ENCODE assay signal across 13 cellular contexts in the genomic region with DNA sequence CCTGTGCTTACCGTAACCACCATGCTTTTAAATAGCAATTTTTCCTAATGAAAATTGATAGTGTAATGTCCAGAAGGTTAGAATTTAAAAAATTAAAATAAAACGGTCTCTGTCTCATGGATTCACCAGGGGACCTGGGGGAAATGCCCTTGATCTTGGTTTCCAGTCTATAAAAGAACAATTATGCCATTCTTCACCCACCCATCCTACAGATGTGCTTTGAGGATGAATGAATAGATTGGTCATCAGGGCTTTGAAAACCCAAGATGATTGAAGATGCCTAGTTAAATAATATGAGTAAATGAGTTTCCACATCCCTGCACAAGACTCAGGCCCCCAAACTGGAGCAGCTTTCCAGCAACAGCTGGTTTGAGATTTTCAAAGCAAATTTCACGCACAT. TPM values are rescaled to one million over a fixed set of nuclear protein-coding genes. Genes with fewer than 3 reads are reported as not detected.
DNase-seq lines count a peak whose midpoint lies in the region; TF ChIP-seq lines count a peak whose summit lies in the region.
"Had no signal": no experiment of that assay in that cellular context is flagged by ENCODE, and none has a peak within 500 bp of the region (broad histone marks: within the 10 kb centered on the region; RNA-seq: fewer than 3 reads in every experiment).

No MANE protein-coding gene starts in this region.

- no peak overlapping the region for H2BK20ac ChIP-seq in H9 (ENCODE audit: low read depth, low read length, poor library complexity, severe bottlenecking)

- H3K18ac ChIP-seq in H9 (ENCODE audit: insufficient read length, low read depth, low read length) = no peak overlapping the region

- intact Hi-C loops in activated T-helper 1 cell treated with anti-CD3 and anti-CD28 coated beads, Interleukin-12 subunit alpha, Interleukin-12 subunit beta, Interleukin-2, Interleukin-4 antibody, amounts not matched to agents 30 ng/mL and 10 ng/mL and 1 ng/mL, durations not matched to agents 14 hours and 24 hours and 36 hours (cut with micrococcal nuclease) = no loop called here

- H3T11ph ChIP-seq in H9 (ENCODE audit: low read length) = no peak overlapping the region

- no peaks in the 10 kb centered on the region; a peak in 1 of 5 replicates for H3K9me3 Mint-ChIP-seq in H9
- H3K9me3 Mint-ChIP-seq in activated T-helper 1 cell treated with anti-CD3 and anti-CD28 coated beads, Interleukin-12 subunit alpha, Interleukin-12 subunit beta, Interleukin-2, Interleukin-4 antibody, amounts not matched to agents 30 ng/mL and 10 ng/mL and 1 ng/mL, durations not matched to agents 14 hours and 24 hours and 36 hours = no peaks in the 10 kb centered on the region
- H3K9me3 Mint-ChIP-seq: CD4-positive, alpha-beta memory T cell; HFFc6 had no signal

- in situ Hi-C loops in SK-MEL-5 (cut with HindIII; ENCODE audit: low pct_unique_long_range_greater_than_20kb, low sequenced_read_pairs) = no loop called here

- H3K4ac ChIP-seq in H9 (ENCODE audit: low read depth, low read length) = no peak overlapping the region

- no peaks in the 10 kb centered on the region for H3K79me1 ChIP-seq in H9 (ENCODE audit: insufficient read depth, low read depth, low read length, poor library complexity, severe bottlenecking)

- H3K23me2 ChIP-seq in H9 (ENCODE audit: insufficient read length, low read depth, low read length, poor library complexity, severe bottlenecking) = no peaks in the 10 kb centered on the region

- no peak overlapping the region for H3K9ac ChIP-seq in H9 (ENCODE audit: extremely low read depth, insufficient read length, low read length)

- H3K4me3 Mint-ChIP-seq in H9 = peak overlapping the region in 1 of 2 experiments; percentile 21; a peak in 1 of 5 replicates
- H3K4me3 Mint-ChIP-seq in activated T-helper 1 cell treated with anti-CD3 and anti-CD28 coated beads, Interleukin-12 subunit alpha, Interleukin-12 subunit beta, Interleukin-2, Interleukin-4 antibody, amounts not matched to agents 30 ng/mL and 10 ng/mL and 1 ng/mL, durations not matched to agents 14 hours and 24 hours and 36 hours = no peak overlapping the region
- H3K4me3 Mint-ChIP-seq: CD4-positive, alpha-beta memory T cell; HFFc6 had no signal

- no peaks in the 10 kb centered on the region for H3K27me3 Mint-ChIP-seq in H9 (ENCODE audit: low read depth)
- H3K27me3 Mint-ChIP-seq in activated T-helper 1 cell treated with anti-CD3 and anti-CD28 coated beads, Interleukin-12 subunit alpha, Interleukin-12 subunit beta, Interleukin-2, Interleukin-4 antibody, amounts not matched to agents 30 ng/mL and 10 ng/mL and 1 ng/mL, durations not matched to agents 14 hours and 24 hours and 36 hours (ENCODE audit: insufficient read depth) = no peaks in the 10 kb centered on the region

- no peak overlapping the region for H2BK120ac ChIP-seq in H9 (ENCODE audit: low read depth, low read length, poor library complexity, severe bottlenecking)

- H2BK5ac ChIP-seq in H9 (ENCODE audit: insufficient read length, low read length) = no peak overlapping the region

- no peak overlapping the region for H2BK15ac ChIP-seq in H9 (ENCODE audit: low read depth, low read length)

- H3K9me3 ChIP-seq in H9 (ENCODE audit: control insufficient read depth, low read depth, low read length) = no peaks in the 10 kb centered on the region
- H3K9me3 ChIP-seq: Caco-2, HAP-1 had no signal

- H4K91ac ChIP-seq in H9 (ENCODE audit: insufficient read length, low read depth, low read length) = no peak overlapping the region

- no peak overlapping the region for H3K56ac ChIP-seq in H9 (ENCODE audit: insufficient read length, low read depth, low read length)

- no peak overlapping the region for H2AFZ ChIP-seq in H9 (ENCODE audit: low read length)

- no CpG with 5 or more reads among the region's 3 CpGs for WGBS in H9 (ENCODE audit: extremely low coverage, insufficient read length, low lambda C conversion rate)

- DNase-seq in H9 (no peak), SK-MEL-5 (ENCODE audit: low read depth, low spot score) (peak; percentile 62), foreskin melanocyte (peak; percentile 32), NCI-H748 treated with DMSO at 0.1 percent for 48 hours (lab: John Stamatoyannopoulos, UW) (no peak), medulla oblongata (ENCODE audit: extremely low spot score) (no peak)
- no peak for DNase-seq in activated T-helper 1 cell treated with anti-CD3 and anti-CD28 coated beads, Interleukin-12 subunit alpha, Interleukin-12 subunit beta, Interleukin-2, Interleukin-4 antibody, amounts not matched to agents 30 ng/mL and 10 ng/mL and 1 ng/mL, durations not matched to agents 14 hours and 24 hours and 36 hours (ENCODE audit: low spot score)
- DNase-seq: C1 segment of cervical spinal cord; Caco-2; CD4-positive, alpha-beta memory T cell; DMS153; DND-41; HFFc6 had no signal

- peaks cover 11% of the 10 kb centered on the region; the same call in 1 of the 2 replicates for H3K4me1 ChIP-seq in H9 (ENCODE audit: insufficient read depth, low read length)

- no peak overlapping the region for H4K5ac ChIP-seq in H9 (ENCODE audit: insufficient read length, low read depth, low read length)

- TF ChIP-seq CTCF in H9 (conservative IDR thresholded peaks at IDR 0.05) = no peak

- H4K20me1 ChIP-seq in H9 (ENCODE audit: control insufficient read depth, insufficient read depth, insufficient read length) = no peaks in the 10 kb centered on the region

- no peak overlapping the region for H3K4me2 ChIP-seq in H9 (ENCODE audit: insufficient read depth, insufficient read length, low read length)

- peaks cover 58 to 67% of the 10 kb centered on the region in 2 experiments for H3K4me1 Mint-ChIP-seq in H9
- peaks cover 9% of the 10 kb centered on the region for H3K4me1 Mint-ChIP-seq in activated T-helper 1 cell treated with anti-CD3 and anti-CD28 coated beads, Interleukin-12 subunit alpha, Interleukin-12 subunit beta, Interleukin-2, Interleukin-4 antibody, amounts not matched to agents 30 ng/mL and 10 ng/mL and 1 ng/mL, durations not matched to agents 14 hours and 24 hours and 36 hours (ENCODE audit: low read depth)

- H2BK12ac ChIP-seq in H9 (ENCODE audit: insufficient read length, low read depth, low read length) = no peak overlapping the region

- peak overlapping the region; percentile 79 to 92 (median 81); a peak in 4 of 7 replicates for H3K27ac Mint-ChIP-seq in H9
- no peak overlapping the region for H3K27ac Mint-ChIP-seq in activated T-helper 1 cell treated with anti-CD3 and anti-CD28 coated beads, Interleukin-12 subunit alpha, Interleukin-12 subunit beta, Interleukin-2, Interleukin-4 antibody, amounts not matched to agents 30 ng/mL and 10 ng/mL and 1 ng/mL, durations not matched to agents 14 hours and 24 hours and 36 hours
- H3K27ac Mint-ChIP-seq: HFFc6 had no signal

- no peak overlapping the region for H4K8ac ChIP-seq in H9 (replicated peaks; ENCODE audit: insufficient read length, low read depth, low read length)

- H3K27me3 ChIP-seq in H9 (ENCODE audit: insufficient read depth, low read length) = no peaks in the 10 kb centered on the region

- no peak overlapping the region for H3K23ac ChIP-seq in H9 (ENCODE audit: insufficient read length, low read depth, low read length)

- H2AK5ac ChIP-seq in H9 (ENCODE audit: insufficient read length, low read length) = no peak overlapping the region

- H3K14ac ChIP-seq in H9 (ENCODE audit: insufficient read depth, low read length) = no peak overlapping the region

- peaks cover 0 to 16% (median 5%) of the 10 kb centered on the region in 3 experiments; a peak in 4 of 7 replicates for H3K36me3 Mint-ChIP-seq in H9 (ENCODE audit: insufficient read depth in 1 of 3, low read depth in 3 of 3)
- no peaks in the 10 kb centered on the region for H3K36me3 Mint-ChIP-seq in activated T-helper 1 cell treated with anti-CD3 and anti-CD28 coated beads, Interleukin-12 subunit alpha, Interleukin-12 subunit beta, Interleukin-2, Interleukin-4 antibody, amounts not matched to agents 30 ng/mL and 10 ng/mL and 1 ng/mL, durations not matched to agents 14 hours and 24 hours and 36 hours (ENCODE audit: low read depth)
- H3K36me3 Mint-ChIP-seq: CD4-positive, alpha-beta memory T cell had no signal

- H3K79me2 ChIP-seq in H9 (ENCODE audit: insufficient read depth, low read length) = no peaks in the 10 kb centered on the region

- no peak overlapping the region for H3K27ac ChIP-seq in H9 (ENCODE audit: insufficient read length, low read depth, low read length)

RNA-seq across cellular contexts. Expression of a gene that starts 38.7 kb away (rescaled TPM):
- 265 and 279 TPM in 2 replicates for total RNA-seq in H9 (2021)
- 87.8 and 92.9 TPM in 2 replicates for total RNA-seq in SK-MEL-5 (2014; rRNA removed; shearing (Covaris generic))
- 91.5 and 104 TPM in 2 replicates for polyA plus RNA-seq in SK-MEL-5 (2015; cell fraction: cytosol; rRNA removed)
- polyA plus RNA-seq in SK-MEL-5 (2015; cell fraction: nucleus; rRNA removed) = 41.0 and 50.0 TPM in 2 replicates
- total RNA-seq in activated T-helper 1 cell treated with anti-CD3 and anti-CD28 coated beads, Interleukin-12 subunit alpha, Interleukin-12 subunit beta, Interleukin-2, Interleukin-4 antibody, amounts not matched to agents 30 ng/mL and 10 ng/mL and 1 ng/mL, durations not matched to agents 14 hours and 24 hours and 36 hours = 1.4 and 1.9 TPM in 2 replicates

Comparison
In these comparisons a context has a peak if more than half of its experiments do, and no peak if none do; other contexts are left out.
1. DNase-seq: peak in SK-MEL-5 (single experiment) and foreskin melanocyte (single experiment); none in H9 (single experiment), activated T-helper 1 cell treated with anti-CD3 and anti-CD28 coated beads, Interleukin-12 subunit alpha, Interleukin-12 subunit beta, Interleukin-2, Interleukin-4 antibody, amounts not matched to agents 30 ng/mL and 10 ng/mL and 1 ng/mL, durations not matched to agents 14 hours and 24 hours and 36 hours (single experiment), NCI-H748 treated with DMSO at 0.1 percent for 48 hours (single experiment) and medulla oblongata (single experiment).
2. RNA of a gene that starts 38.7 kb away (total RNA-seq): 265 to 279 TPM in H9 and 87.8 to 92.9 TPM in SK-MEL-5; 1.4 to 1.9 TPM in activated T-helper 1 cell treated with anti-CD3 and anti-CD28 coated beads, Interleukin-12 subunit alpha, Interleukin-12 subunit beta, Interleukin-2, Interleukin-4 antibody, amounts not matched to agents 30 ng/mL and 10 ng/mL and 1 ng/mL, durations not matched to agents 14 hours and 24 hours and 36 hours; every median in the first group is over 10 times any median in the second.